In the genomic region with DNA sequence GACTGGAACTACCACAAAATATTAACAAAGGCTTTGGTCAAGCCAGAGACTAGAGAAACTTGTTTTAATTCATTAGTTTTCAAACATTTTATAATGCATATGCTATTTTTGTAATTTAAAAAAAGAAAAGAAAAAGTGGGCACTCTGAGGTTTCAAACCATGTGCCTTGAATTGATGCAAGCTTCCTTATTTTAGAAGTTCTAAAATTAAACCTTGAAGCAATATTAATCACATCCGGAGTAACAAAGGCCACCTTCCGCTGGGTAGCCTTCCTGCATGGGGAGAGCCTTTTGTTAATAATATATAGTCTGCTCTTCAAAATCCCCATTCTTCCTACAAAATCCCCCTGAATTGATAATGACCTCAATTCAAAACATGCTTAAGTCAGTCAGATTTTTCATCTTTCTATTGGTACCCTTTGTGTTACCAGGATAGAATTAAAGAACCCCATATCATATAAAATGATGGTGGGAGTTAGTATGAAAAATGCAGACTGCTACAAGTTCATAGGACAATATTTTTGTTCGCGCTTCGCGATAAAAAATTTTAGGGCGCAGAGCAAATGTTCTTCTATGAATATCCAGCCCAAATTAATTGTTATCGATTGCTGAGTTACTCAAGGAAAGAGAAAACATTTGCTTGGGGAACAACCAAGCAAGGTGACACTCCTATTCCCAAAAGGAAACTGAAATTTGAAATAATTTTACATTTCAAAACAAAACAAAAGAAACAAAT, we compare ENCODE assay signal across 10 cellular contexts. TPM values are rescaled to one million over a fixed set of nuclear protein-coding genes. Genes with fewer than 3 reads are reported as not detected.
A peak's percentile ranks its signal among the peaks of the same experiment; 100 is the strongest.
DNase-seq lines count a peak whose midpoint lies in the region; ATAC-seq and TF ChIP-seq lines count a peak whose summit lies in the region.
"Had no signal": no experiment of that assay in that cellular context is flagged by ENCODE, and none has a peak within 500 bp of the region (broad histone marks: within the 10 kb centered on the region; RNA-seq: fewer than 3 reads in every experiment).

No MANE protein-coding gene starts in this region.

- H3K4me1 Mint-ChIP-seq in activated CD8-positive, alpha-beta T cell treated with anti-CD3 and anti-CD28 coated beads for 36 hours (ENCODE audit: low read depth), result peaks cover 4% of the 10 kb centered on the region
- H3K4me1 Mint-ChIP-seq in activated CD8-positive, alpha-beta T cell treated with anti-CD3 and anti-CD28 coated beads, Interleukin-2, amount 10 ng/mL, durations not matched to agents 7 days and 5 days (ENCODE audit: low read depth), result peaks cover 14% of the 10 kb centered on the region
- peaks cover 53% of the 10 kb centered on the region for H3K4me1 Mint-ChIP-seq in stimulated activated memory B cell treated with anti-CD40 and anti-IgM and Interleukin-4, amounts not matched to agents 10 μg/mL and 1 μg/mL and 100 μg/mL, for 72 hours

- POLR2A ChIA-PET in activated CD8-positive, alpha-beta T cell treated with anti-CD3 and anti-CD28 coated beads for 36 hours (lab: Charles Lee), result interaction anchor here (0.6 to 1.0 kb wide), 2 partner anchors 12 to 255 kb away, joined by 3 read pairs; no protein-coding TSS in a partner anchor
- POLR2A ChIA-PET in activated CD8-positive, alpha-beta T cell treated with anti-CD3 and anti-CD28 coated beads, Interleukin-2, amount 10 ng/mL, durations not matched to agents 7 days and 5 days (lab: Charles Lee), result no interaction called here

- WGBS in esophagus squamous epithelium, 2 donors, result 84 to 88% methylated on average over 8 of the region's 8 CpGs

- H3K36me3 ChIP-seq in esophagus squamous epithelium, result no peaks in the 10 kb centered on the region

- no peak overlapping the region for H3K27ac ChIP-seq in esophagus squamous epithelium

- H3K4me3 ChIP-seq in foreskin fibroblast (ENCODE audit: low read depth in 1 of 2, low read length in 2 of 2), result no peak overlapping the region
- no peak overlapping the region for H3K4me3 ChIP-seq in esophagus squamous epithelium

- TF ChIP-seq CTCF in activated CD8-positive, alpha-beta T cell treated with anti-CD3 and anti-CD28 coated beads for 36 hours (IDR thresholded peaks at IDR 0.05), result no peak
- TF ChIP-seq CTCF in foreskin fibroblast (IDR thresholded peaks at IDR 0.05; ENCODE audit: low read depth, low read length), result no peak
- no peak for TF ChIP-seq CTCF in esophagus squamous epithelium (IDR thresholded peaks at IDR 0.05)

- H3K4me3 Mint-ChIP-seq in activated CD8-positive, alpha-beta T cell treated with anti-CD3 and anti-CD28 coated beads for 36 hours, result no peak overlapping the region
- no peak overlapping the region for H3K4me3 Mint-ChIP-seq in activated CD8-positive, alpha-beta T cell treated with anti-CD3 and anti-CD28 coated beads, Interleukin-2, amount 10 ng/mL, durations not matched to agents 7 days and 5 days
- H3K4me3 Mint-ChIP-seq in stimulated activated memory B cell treated with anti-CD40 and anti-IgM and Interleukin-4, amounts not matched to agents 10 μg/mL and 1 μg/mL and 100 μg/mL, for 72 hours, result peak overlapping the region; percentile 0
- H3K4me3 Mint-ChIP-seq: activated naive CD8-positive, alpha-beta T cell had no signal

- H3K27ac Mint-ChIP-seq in activated CD8-positive, alpha-beta T cell treated with anti-CD3 and anti-CD28 coated beads for 36 hours, result no peak overlapping the region
- H3K27ac Mint-ChIP-seq in activated CD8-positive, alpha-beta T cell treated with anti-CD3 and anti-CD28 coated beads, Interleukin-2, amount 10 ng/mL, durations not matched to agents 7 days and 5 days, result no peak overlapping the region
- peak overlapping the region; percentile 93 for H3K27ac Mint-ChIP-seq in stimulated activated memory B cell treated with anti-CD40 and anti-IgM and Interleukin-4, amounts not matched to agents 10 μg/mL and 1 μg/mL and 100 μg/mL, for 72 hours
- H3K27ac Mint-ChIP-seq: activated naive CD8-positive, alpha-beta T cell had no signal

- no peaks in the 10 kb centered on the region for H3K9me3 ChIP-seq in esophagus squamous epithelium

- H3K4me1 ChIP-seq in esophagus squamous epithelium, result peaks cover under 1 to 19% (median 7%) of the 10 kb centered on the region in 3 donors

- no peaks in the 10 kb centered on the region for H3K9me3 Mint-ChIP-seq in activated CD8-positive, alpha-beta T cell treated with anti-CD3 and anti-CD28 coated beads for 36 hours
- H3K9me3 Mint-ChIP-seq in activated CD8-positive, alpha-beta T cell treated with anti-CD3 and anti-CD28 coated beads, Interleukin-2, amount 10 ng/mL, durations not matched to agents 7 days and 5 days (ENCODE audit: insufficient read depth), result no peaks in the 10 kb centered on the region
- peaks cover 4% of the 10 kb centered on the region for H3K9me3 Mint-ChIP-seq in stimulated activated memory B cell treated with anti-CD40 and anti-IgM and Interleukin-4, amounts not matched to agents 10 μg/mL and 1 μg/mL and 100 μg/mL, for 72 hours

- no peaks in the 10 kb centered on the region for H3K27me3 ChIP-seq in esophagus squamous epithelium

- no peak for TF ChIP-seq POLR2A in esophagus squamous epithelium (IDR thresholded peaks at IDR 0.05)

- peak; percentile 34 for ATAC-seq in activated CD8-positive, alpha-beta T cell treated with anti-CD3 and anti-CD28 coated beads for 36 hours
- no peak for ATAC-seq in activated CD8-positive, alpha-beta T cell treated with anti-CD3 and anti-CD28 coated beads, Interleukin-2, amount 10 ng/mL, durations not matched to agents 7 days and 5 days
- peak; percentile 58 for ATAC-seq in HG02885 (IDR thresholded peaks at IDR 0.05; ENCODE audit: poor library complexity, unreplicated experiment)
- peak; percentile 92 for ATAC-seq in stimulated activated memory B cell treated with anti-CD40 and anti-IgM and Interleukin-4, amounts not matched to agents 10 μg/mL and 1 μg/mL and 100 μg/mL, for 72 hours

- CTCF ChIA-PET in activated CD8-positive, alpha-beta T cell treated with anti-CD3 and anti-CD28 coated beads for 36 hours (lab: Charles Lee), result interaction anchor here (0.6 to 1.8 kb wide), 3 partner anchors 10 to 379 kb away, joined by 3 to 6 read pairs (median 3); no protein-coding TSS in a partner anchor
- CTCF ChIA-PET in activated CD8-positive, alpha-beta T cell treated with anti-CD3 and anti-CD28 coated beads, Interleukin-2, amount 10 ng/mL, durations not matched to agents 7 days and 5 days (lab: Charles Lee), result interaction anchor here (1.1 kb wide), 1 partner anchor 9 kb away, joined by 3 read pairs; no protein-coding TSS in a partner anchor

- DNase-seq in activated CD8-positive, alpha-beta T cell treated with anti-CD3 and anti-CD28 coated beads for 36 hours, result peak; percentile 27
- no peak for DNase-seq in activated CD8-positive, alpha-beta T cell treated with anti-CD3 and anti-CD28 coated beads, Interleukin-2, amount 10 ng/mL, durations not matched to agents 7 days and 5 days
- DNase-seq in NAMALWA (ENCODE audit: low spot score), result peak; percentile 25
- no peak for DNase-seq in NCI-H82 (lab: John Stamatoyannopoulos, UW)
- no peak for DNase-seq in foreskin fibroblast
- DNase-seq in esophagus squamous epithelium (lab: John Stamatoyannopoulos, UW), result no peak
- DNase-seq: NCI-H2081 treated with DMSO at 0.1 percent for 48 hours had no signal

- intact Hi-C loops in activated CD8-positive, alpha-beta T cell treated with anti-CD3 and anti-CD28 coated beads for 36 hours (cut with micrococcal nuclease), result no loop called here
- intact Hi-C loops in esophagus squamous epithelium (cut with DNase I), result no loop called here

- H3K36me3 Mint-ChIP-seq in activated CD8-positive, alpha-beta T cell treated with anti-CD3 and anti-CD28 coated beads for 36 hours (ENCODE audit: low read depth), result no peaks in the 10 kb centered on the region
- peaks cover 17% of the 10 kb centered on the region for H3K36me3 Mint-ChIP-seq in activated CD8-positive, alpha-beta T cell treated with anti-CD3 and anti-CD28 coated beads, Interleukin-2, amount 10 ng/mL, durations not matched to agents 7 days and 5 days (ENCODE audit: low read depth)
- peaks cover 57% of the 10 kb centered on the region for H3K36me3 Mint-ChIP-seq in stimulated activated memory B cell treated with anti-CD40 and anti-IgM and Interleukin-4, amounts not matched to agents 10 μg/mL and 1 μg/mL and 100 μg/mL, for 72 hours

- peaks cover 2% of the 10 kb centered on the region for H3K27me3 Mint-ChIP-seq in activated CD8-positive, alpha-beta T cell treated with anti-CD3 and anti-CD28 coated beads for 36 hours
- peaks cover 2% of the 10 kb centered on the region for H3K27me3 Mint-ChIP-seq in activated CD8-positive, alpha-beta T cell treated with anti-CD3 and anti-CD28 coated beads, Interleukin-2, amount 10 ng/mL, durations not matched to agents 7 days and 5 days (ENCODE audit: low read depth)
- H3K27me3 Mint-ChIP-seq in stimulated activated memory B cell treated with anti-CD40 and anti-IgM and Interleukin-4, amounts not matched to agents 10 μg/mL and 1 μg/mL and 100 μg/mL, for 72 hours, result no peaks in the 10 kb centered on the region

RNA-seq across cellular contexts. Expression of a gene that starts 30.6 kb away (rescaled TPM):
- not detected for total RNA-seq in activated CD8-positive, alpha-beta T cell treated with anti-CD3 and anti-CD28 coated beads for 36 hours
- total RNA-seq in activated CD8-positive, alpha-beta T cell treated with anti-CD3 and anti-CD28 coated beads, Interleukin-2, amount 10 ng/mL, durations not matched to agents 7 days and 5 days, result not detected
- not detected for total RNA-seq in esophagus squamous epithelium

Comparison
In these comparisons a context has a peak if more than half of its experiments do, and no peak if none do; other contexts are left out.
1. DNase-seq: peak in activated CD8-positive, alpha-beta T cell treated with anti-CD3 and anti-CD28 coated beads for 36 hours (single experiment) and NAMALWA (single experiment); none in activated CD8-positive, alpha-beta T cell treated with anti-CD3 and anti-CD28 coated beads, Interleukin-2, amount 10 ng/mL, durations not matched to agents 7 days and 5 days (single experiment), NCI-H82 (single experiment), foreskin fibroblast (0 of 2) and esophagus squamous epithelium (single experiment).